20 cellular contexts compared by ENCODE assay signal in genomic region chr1:10906866-10907519, GRCh38.
DNase-seq lines count a peak whose midpoint lies in the region; ATAC-seq and FAIRE-seq lines count a peak whose summit lies in the region.
"Had no signal": no experiment of that assay in that cellular context is flagged by ENCODE, and none has a peak within 500 bp of the region (broad histone marks: within the 10 kb centered on the region; RNA-seq: fewer than 3 reads in every experiment).

No MANE protein-coding gene starts in this region.

- FAIRE-seq in GM19239 (lab: Jason Lieb, UNC), result no peak

- peaks cover 2 to 3% of the 10 kb centered on the region in 2 donors for H3K27me3 Mint-ChIP-seq in CD4-positive, alpha-beta memory T cell
- H3K27me3 Mint-ChIP-seq in activated T-helper 1 cell treated with anti-CD3 and anti-CD28 coated beads, Interleukin-12 subunit alpha, Interleukin-12 subunit beta, Interleukin-2, Interleukin-4 antibody, amounts not matched to agents 30 ng/mL and 10 ng/mL and 1 ng/mL, durations not matched to agents 14 hours and 24 hours and 36 hours (ENCODE audit: insufficient read depth), result peaks cover 4% of the 10 kb centered on the region

- no peaks in the 10 kb centered on the region for H3K36me3 ChIP-seq in BLaER1 treated with 17β-estradiol and CSF1 and Interleukin-3, amounts not matched to agents 10 nM and 100 nM
- H3K36me3 ChIP-seq in CD4-positive, alpha-beta memory T cell (ENCODE audit: insufficient read depth, low read length), result no peaks in the 10 kb centered on the region
- H3K36me3 ChIP-seq: left ventricle myocardium inferior, right atrium auricular region, SJSA1 had no signal

- peak overlapping the region in 2 of 11 experiments; percentile 36 to 74; a peak in 4 of 22 replicates for H3K9ac ChIP-seq in BLaER1 treated with 17β-estradiol and CSF1 and Interleukin-3, amounts not matched to agents 10 nM and 100 nM

- CTCF ChIA-PET in CD4-positive, alpha-beta memory T cell (lab: Charles Lee; ENCODE audit: partially characterized antibody), result no interaction called here

- H3K4me3 ChIP-seq in BLaER1 treated with 17β-estradiol and CSF1 and Interleukin-3, amounts not matched to agents 10 nM and 100 nM, result no peak overlapping the region
- H3K4me3 ChIP-seq in CD4-positive, alpha-beta memory T cell (ENCODE audit: low read length in 2 of 2), result no peak overlapping the region
- H3K4me3 ChIP-seq: left ventricle myocardium inferior, right atrium auricular region, SJSA1 had no signal

- H3K4me1 Mint-ChIP-seq in CD4-positive, alpha-beta memory T cell, result peaks cover 7 to 39% (median 18%) of the 10 kb centered on the region in 4 donors
- no peaks in the 10 kb centered on the region for H3K4me1 Mint-ChIP-seq in activated T-helper 1 cell treated with anti-CD3 and anti-CD28 coated beads, Interleukin-12 subunit alpha, Interleukin-12 subunit beta, Interleukin-2, Interleukin-4 antibody, amounts not matched to agents 30 ng/mL and 10 ng/mL and 1 ng/mL, durations not matched to agents 14 hours and 24 hours and 36 hours (ENCODE audit: low read depth)

- intact Hi-C loops in CD4-positive, alpha-beta memory T cell (cut with micrococcal nuclease), result no loop called here
- intact Hi-C loops in activated T-helper 1 cell treated with anti-CD3 and anti-CD28 coated beads, Interleukin-12 subunit alpha, Interleukin-12 subunit beta, Interleukin-2, Interleukin-4 antibody, amounts not matched to agents 30 ng/mL and 10 ng/mL and 1 ng/mL, durations not matched to agents 14 hours and 24 hours and 36 hours (cut with micrococcal nuclease), result no loop called here

- no peak for DNase-seq in CD4-positive, alpha-beta memory T cell
- DNase-seq in NCI-H510A treated with DMSO at 0.1 percent for 48 hours (lab: John Stamatoyannopoulos, UW) (peak; percentile 80), iPS-NIHi11 (ENCODE audit: low spot score) (peak; percentile 11), nucleus accumbens (lab: John Stamatoyannopoulos, UW) (no peak), GM19239 (ENCODE audit: insufficient read length, low spot score) (no peak)
- no peak for DNase-seq in activated T-helper 1 cell treated with anti-CD3 and anti-CD28 coated beads, Interleukin-12 subunit alpha, Interleukin-12 subunit beta, Interleukin-2, Interleukin-4 antibody, amounts not matched to agents 30 ng/mL and 10 ng/mL and 1 ng/mL, durations not matched to agents 14 hours and 24 hours and 36 hours (ENCODE audit: low spot score)
- DNase-seq: activated CD4-positive, alpha-beta T cell treated with anti-CD3 and anti-CD28 coated beads, Interleukin-2, amount 50 U/mL, for 48 hours; activated naive CD4-positive, alpha-beta T cell; effector CD8-positive, alpha-beta T cell; left ventricle myocardium inferior; NCI-H1436; NCI-H2227 treated with DMSO at 0.1 percent for 48 hours; PC-3; stimulated activated CD4-positive, alpha-beta T cell treated with anti-CD3 and anti-CD28 coated beads, Interleukin-15, amount 100 ng/mL, for 24 hours had no signal

- H3K27ac ChIP-seq in BLaER1 treated with 17β-estradiol and CSF1 and Interleukin-3, amounts not matched to agents 10 nM and 100 nM, result peak overlapping the region in 6 of 11 experiments; percentile 3 to 93 (median 86); a peak in 8 of 22 replicates
- no peak overlapping the region for H3K27ac ChIP-seq in CD4-positive, alpha-beta memory T cell (ENCODE audit: low read depth, low read length)
- H3K27ac ChIP-seq: left ventricle myocardium inferior, right atrium auricular region, SJSA1, VCaP had no signal

- peak overlapping the region in 4 of 7 donors; percentile 6 to 68 (median 41) for H3K27ac Mint-ChIP-seq in CD4-positive, alpha-beta memory T cell
- no peak overlapping the region for H3K27ac Mint-ChIP-seq in activated T-helper 1 cell treated with anti-CD3 and anti-CD28 coated beads, Interleukin-12 subunit alpha, Interleukin-12 subunit beta, Interleukin-2, Interleukin-4 antibody, amounts not matched to agents 30 ng/mL and 10 ng/mL and 1 ng/mL, durations not matched to agents 14 hours and 24 hours and 36 hours

- ATAC-seq in GM18873 (IDR thresholded peaks at IDR 0.05; ENCODE audit: low FRiP score, unreplicated experiment), result no peak
- ATAC-seq: HCT116, PC-3 had no signal

- H3K4me3 Mint-ChIP-seq in CD4-positive, alpha-beta memory T cell, result peak overlapping the region in 1 of 8 donors; percentile 37
- H3K4me3 Mint-ChIP-seq in activated T-helper 1 cell treated with anti-CD3 and anti-CD28 coated beads, Interleukin-12 subunit alpha, Interleukin-12 subunit beta, Interleukin-2, Interleukin-4 antibody, amounts not matched to agents 30 ng/mL and 10 ng/mL and 1 ng/mL, durations not matched to agents 14 hours and 24 hours and 36 hours, result no peak overlapping the region

- H3K4me1 ChIP-seq in BLaER1 treated with 17β-estradiol and CSF1 and Interleukin-3, amounts not matched to agents 10 nM and 100 nM, result peaks cover 47 to 92% (median 76%) of the 10 kb centered on the region in 10 experiments
- peaks cover 34% of the 10 kb centered on the region for H3K4me1 ChIP-seq in CD4-positive, alpha-beta memory T cell (ENCODE audit: insufficient read depth, low read length)
- H3K4me1 ChIP-seq: left ventricle myocardium inferior, right atrium auricular region, SJSA1 had no signal

- peaks cover 0 to 23% (median 0%) of the 10 kb centered on the region in 11 experiments; a peak in 6 of 22 replicates for H4K20me1 ChIP-seq in BLaER1 treated with 17β-estradiol and CSF1 and Interleukin-3, amounts not matched to agents 10 nM and 100 nM

- no peaks in the 10 kb centered on the region for H3K36me3 Mint-ChIP-seq in CD4-positive, alpha-beta memory T cell
- H3K36me3 Mint-ChIP-seq in activated T-helper 1 cell treated with anti-CD3 and anti-CD28 coated beads, Interleukin-12 subunit alpha, Interleukin-12 subunit beta, Interleukin-2, Interleukin-4 antibody, amounts not matched to agents 30 ng/mL and 10 ng/mL and 1 ng/mL, durations not matched to agents 14 hours and 24 hours and 36 hours (ENCODE audit: low read depth), result no peaks in the 10 kb centered on the region

- no peaks in the 10 kb centered on the region for H3K9me3 ChIP-seq in BLaER1 treated with 17β-estradiol and CSF1 and Interleukin-3, amounts not matched to agents 10 nM and 100 nM (replicated peaks in 1 of 11)
- no peaks in the 10 kb centered on the region for H3K9me3 ChIP-seq in CD4-positive, alpha-beta memory T cell (ENCODE audit: control insufficient read depth in 1 of 2, low read length in 2 of 2)
- H3K9me3 ChIP-seq: left ventricle myocardium inferior, right atrium auricular region, SJSA1 had no signal

- peaks cover 15 to 55% (median 38%) of the 10 kb centered on the region in 11 experiments; a peak in 21 of 22 replicates for H3K27me3 ChIP-seq in BLaER1 treated with 17β-estradiol and CSF1 and Interleukin-3, amounts not matched to agents 10 nM and 100 nM
- no peaks in the 10 kb centered on the region for H3K27me3 ChIP-seq in CD4-positive, alpha-beta memory T cell (ENCODE audit: insufficient read depth, low read length)
- H3K27me3 ChIP-seq: right atrium auricular region had no signal

- peak overlapping the region in 10 of 11 experiments; percentile 73 to 97 (median 93); a peak in 15 of 22 replicates for H3K4me2 ChIP-seq in BLaER1 treated with 17β-estradiol and CSF1 and Interleukin-3, amounts not matched to agents 10 nM and 100 nM

- H3K9me3 Mint-ChIP-seq in CD4-positive, alpha-beta memory T cell, result no peaks in the 10 kb centered on the region
- no peaks in the 10 kb centered on the region for H3K9me3 Mint-ChIP-seq in activated T-helper 1 cell treated with anti-CD3 and anti-CD28 coated beads, Interleukin-12 subunit alpha, Interleukin-12 subunit beta, Interleukin-2, Interleukin-4 antibody, amounts not matched to agents 30 ng/mL and 10 ng/mL and 1 ng/mL, durations not matched to agents 14 hours and 24 hours and 36 hours

- POLR2A ChIA-PET in CD4-positive, alpha-beta memory T cell (lab: Charles Lee; ENCODE audit: partially characterized antibody), result no interaction called here

Comparison
In these comparisons a context has a peak if more than half of its experiments do, and no peak if none do; other contexts are left out.
1. DNase-seq: peak in NCI-H510A treated with DMSO at 0.1 percent for 48 hours (single experiment) and iPS-NIHi11 (single experiment); none in CD4-positive, alpha-beta memory T cell (0 of 5), nucleus accumbens (0 of 56), GM19239 (single experiment) and activated T-helper 1 cell treated with anti-CD3 and anti-CD28 coated beads, Interleukin-12 subunit alpha, Interleukin-12 subunit beta, Interleukin-2, Interleukin-4 antibody, amounts not matched to agents 30 ng/mL and 10 ng/mL and 1 ng/mL, durations not matched to agents 14 hours and 24 hours and 36 hours (single experiment).